Comparison of ENCODE assay signal across 9 cellular contexts in the genomic region with DNA sequence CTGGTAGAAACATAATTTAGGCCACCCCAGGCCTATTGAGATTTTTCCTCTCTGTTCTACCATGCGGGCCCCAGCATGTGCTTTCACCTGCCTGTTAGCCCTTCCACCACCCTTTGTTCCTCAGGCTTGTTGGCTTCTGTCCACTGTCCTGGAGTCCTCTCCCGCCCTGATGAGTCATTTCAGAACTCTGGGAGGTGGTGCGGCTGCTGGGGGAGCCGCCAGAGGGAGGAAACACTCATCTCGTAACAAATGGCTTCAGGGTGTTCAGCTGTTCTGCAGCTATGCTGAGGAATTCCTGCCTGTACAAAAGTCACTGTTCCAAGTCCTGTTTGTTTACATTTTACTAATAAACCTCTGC. TPM values are rescaled to one million over a fixed set of nuclear protein-coding genes. Genes with fewer than 3 reads are reported as not detected.
DNase-seq lines count a peak whose midpoint lies in the region; ATAC-seq and FAIRE-seq lines count a peak whose summit lies in the region.
"Had no signal": no experiment of that assay in that cellular context is flagged by ENCODE, and none has a peak within 500 bp of the region (broad histone marks: within the 10 kb centered on the region; RNA-seq: fewer than 3 reads in every experiment).

No MANE protein-coding gene starts in this region.

- H3K27me3 Mint-ChIP-seq in activated naive CD4-positive, alpha-beta T cell treated with anti-CD3 and anti-CD28 coated beads for 36 hours (ENCODE audit: low read depth), result no peaks in the 10 kb centered on the region
- H3K27me3 Mint-ChIP-seq: activated naive CD8-positive, alpha-beta T cell treated with anti-CD3 and anti-CD28 coated beads, Interleukin-2, amount 10 ng/mL, durations not matched to agents 7 days and 5 days had no signal

- CTCF ChIA-PET in activated naive CD4-positive, alpha-beta T cell treated with anti-CD3 and anti-CD28 coated beads for 36 hours (lab: Charles Lee), result no interaction called here

- intact Hi-C loops in activated naive CD4-positive, alpha-beta T cell treated with anti-CD3 and anti-CD28 coated beads for 36 hours (cut with micrococcal nuclease), result no loop called here

- no peaks in the 10 kb centered on the region for H3K9me3 ChIP-seq in small intestine (ENCODE audit: control insufficient read depth, low read depth)

- H3K27ac ChIP-seq in small intestine (ENCODE audit: low read depth in 1 of 2, low read length in 1 of 2), result peak overlapping the region in 1 of 2 donors; percentile 3

- 2 to 21% (median 15%) methylated on average over 5 of the region's 5 CpGs for WGBS in small intestine, 3 donors

- no peaks in the 10 kb centered on the region for H3K4me1 Mint-ChIP-seq in activated naive CD4-positive, alpha-beta T cell treated with anti-CD3 and anti-CD28 coated beads for 36 hours (ENCODE audit: low read depth)
- H3K4me1 Mint-ChIP-seq: activated naive CD8-positive, alpha-beta T cell treated with anti-CD3 and anti-CD28 coated beads, Interleukin-2, amount 10 ng/mL, durations not matched to agents 7 days and 5 days had no signal

- no peak overlapping the region for H3K4me3 Mint-ChIP-seq in activated naive CD4-positive, alpha-beta T cell treated with anti-CD3 and anti-CD28 coated beads for 36 hours
- H3K4me3 Mint-ChIP-seq: activated naive CD8-positive, alpha-beta T cell treated with anti-CD3 and anti-CD28 coated beads, Interleukin-2, amount 10 ng/mL, durations not matched to agents 7 days and 5 days had no signal

- no peaks in the 10 kb centered on the region for H3K36me3 Mint-ChIP-seq in activated naive CD4-positive, alpha-beta T cell treated with anti-CD3 and anti-CD28 coated beads for 36 hours (ENCODE audit: low read depth)
- H3K36me3 Mint-ChIP-seq: activated naive CD8-positive, alpha-beta T cell treated with anti-CD3 and anti-CD28 coated beads, Interleukin-2, amount 10 ng/mL, durations not matched to agents 7 days and 5 days had no signal

- ATAC-seq in activated CD4-positive, CD25-positive, alpha-beta regulatory T cell treated with anti-CD3 and anti-CD28 coated beads, Interleukin-2, amount 50 U/mL, for 24 hours, result no peak

- H3K27ac Mint-ChIP-seq in activated naive CD4-positive, alpha-beta T cell treated with anti-CD3 and anti-CD28 coated beads for 36 hours, result no peak overlapping the region
- H3K27ac Mint-ChIP-seq: activated naive CD8-positive, alpha-beta T cell treated with anti-CD3 and anti-CD28 coated beads, Interleukin-2, amount 10 ng/mL, durations not matched to agents 7 days and 5 days had no signal

- H3K27me3 ChIP-seq in small intestine (ENCODE audit: control insufficient read depth in 2 of 2, insufficient read depth in 2 of 2, low read length in 2 of 2), result no peaks in the 10 kb centered on the region

- FAIRE-seq in small intestine (lab: Jason Lieb, UNC), result no peak

- peak; percentile 79 for DNase-seq in Ammon's horn (ENCODE audit: low spot score)
- peak; percentile 98 for DNase-seq in M059J (ENCODE audit: low read depth)
- DNase-seq in astrocyte of the hippocampus (ENCODE audit: low read depth, low spot score), result peak; percentile 98
- DNase-seq in iPS-NIHi7 (ENCODE audit: extremely low spot score), result peak; percentile 80
- DNase-seq in small intestine, result peak; percentile 90
- no peak for DNase-seq in NCI-H1694 (lab: John Stamatoyannopoulos, UW)
- DNase-seq in activated naive CD4-positive, alpha-beta T cell treated with anti-CD3 and anti-CD28 coated beads for 36 hours, result no peak
- DNase-seq: activated naive CD8-positive, alpha-beta T cell treated with anti-CD3 and anti-CD28 coated beads, Interleukin-2, amount 10 ng/mL, durations not matched to agents 7 days and 5 days had no signal

- H3K9me3 Mint-ChIP-seq in activated naive CD4-positive, alpha-beta T cell treated with anti-CD3 and anti-CD28 coated beads for 36 hours, result no peaks in the 10 kb centered on the region

- no peak overlapping the region for H3K4me3 ChIP-seq in small intestine (ENCODE audit: low read depth in 1 of 2, low read length in 2 of 2)

- H3K36me3 ChIP-seq in small intestine (ENCODE audit: control insufficient read depth in 2 of 2, insufficient read depth in 2 of 2, low read length in 2 of 2), result no peaks in the 10 kb centered on the region

- H3K4me1 ChIP-seq in small intestine (ENCODE audit: control insufficient read depth in 2 of 2, insufficient read depth in 1 of 2, low read depth in 1 of 2, low read length in 1 of 2), result peaks cover 2 to 8% of the 10 kb centered on the region in 2 donors

RNA-seq across cellular contexts. Expression of gene LRTM1, which starts 36.3 kb away (rescaled TPM):
- not detected in 2 replicates for total RNA-seq in M059J (2014; rRNA removed; shearing (Covaris generic))
- polyA plus RNA-seq in small intestine, result not detected
- not detected for total RNA-seq in activated naive CD4-positive, alpha-beta T cell treated with anti-CD3 and anti-CD28 coated beads for 36 hours
- total RNA-seq: activated naive CD8-positive, alpha-beta T cell treated with anti-CD3 and anti-CD28 coated beads, Interleukin-2, amount 10 ng/mL, durations not matched to agents 7 days and 5 days had no signal

Comparison
In these comparisons a context has a peak if more than half of its experiments do, and no peak if none do; other contexts are left out.
1. DNase-seq: peak in Ammon's horn (single experiment), M059J (single experiment), astrocyte of the hippocampus (single experiment), iPS-NIHi7 (single experiment) and small intestine (single experiment); none in NCI-H1694 (single experiment) and activated naive CD4-positive, alpha-beta T cell treated with anti-CD3 and anti-CD28 coated beads for 36 hours (single experiment).